ENCODE assay signal across 9 cellular contexts in the genomic region with DNA sequence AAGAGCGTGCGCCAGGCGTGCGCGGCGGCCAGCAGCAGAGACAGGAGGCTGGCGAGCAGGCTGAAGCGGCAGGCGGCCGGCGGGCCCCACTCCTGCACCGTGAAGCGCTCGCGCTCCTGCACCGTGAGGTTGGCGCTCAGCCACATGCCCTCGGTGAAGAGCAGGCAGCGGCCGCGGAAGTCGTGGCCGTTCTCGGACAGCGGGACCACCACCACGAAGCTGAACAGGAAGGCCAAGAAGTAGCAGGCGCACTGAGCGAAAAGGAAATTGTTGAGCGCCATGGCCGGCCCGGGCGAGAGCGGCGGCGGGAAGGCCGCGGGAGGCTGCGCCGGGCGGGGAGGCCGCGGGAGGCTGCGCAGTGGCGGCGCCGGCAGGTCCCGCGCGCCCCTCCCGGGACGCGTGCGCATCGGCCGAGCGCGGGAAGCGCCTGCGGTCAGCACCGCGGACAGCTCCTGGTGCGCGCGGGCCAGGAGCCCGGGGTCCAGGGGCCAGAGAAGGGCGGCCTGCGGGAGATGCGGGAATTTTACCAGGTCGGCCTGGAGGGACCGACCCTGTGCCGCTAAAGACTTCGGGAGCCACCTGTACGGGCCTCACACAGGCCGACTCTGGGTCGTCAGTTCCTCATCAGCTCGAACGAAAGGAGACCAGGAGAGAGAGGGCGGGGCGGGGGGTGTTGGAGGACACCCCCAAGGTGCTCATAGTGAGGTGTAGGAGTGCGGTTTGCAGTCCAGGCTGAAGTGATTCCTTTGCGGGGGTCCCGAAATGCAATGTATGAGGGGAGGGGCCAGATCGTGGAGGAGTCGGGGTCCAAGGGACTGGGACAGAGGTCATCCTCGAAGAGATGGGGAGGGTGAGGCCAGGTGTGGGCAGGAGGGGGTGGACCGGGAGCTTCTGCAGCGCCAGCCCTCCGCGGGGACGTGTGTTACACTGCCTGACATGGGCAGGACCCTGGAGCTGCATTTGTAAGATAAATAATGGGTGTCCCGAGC. TPM values are rescaled to one million over a fixed set of nuclear protein-coding genes. Genes with fewer than 3 reads are reported as not detected.
A peak's percentile ranks its signal among the peaks of the same experiment; 100 is the strongest.
DNase-seq lines count a peak whose midpoint lies in the region; ATAC-seq, FAIRE-seq and TF ChIP-seq lines count a peak whose summit lies in the region.
"Had no signal": no experiment of that assay in that cellular context is flagged by ENCODE, and none has a peak within 500 bp of the region (broad histone marks: within the 10 kb centered on the region; RNA-seq: fewer than 3 reads in every experiment).

A gene (minus strand): TSS at position 312 of the 989 bp plus-strand sequence. CDS start 31 bp downstream, at position 281.

- intact Hi-C loops in GM12878 (cut with micrococcal nuclease; ENCODE audit: unreplicated experiment) (no loop called here), tibial artery (cut with DNase I; ENCODE audit: low total_unique reads) (no loop called here)

- H3K27ac Mint-ChIP-seq in activated naive CD4-positive, alpha-beta T cell treated with anti-CD3 and anti-CD28 coated beads, Interleukin-2, amount 50 U/mL, for 72 hours, result peak within 1 kb of the TSS in 1 of 2 donors; percentile 9

- DNase-seq in activated naive CD4-positive, alpha-beta T cell treated with anti-CD3 and anti-CD28 coated beads, Interleukin-2, amount 50 U/mL, for 72 hours (ENCODE audit: low spot score in 2 of 2), result peak in 1 of 2 donors; percentile 31
- DNase-seq in activated naive CD4-positive, alpha-beta T cell (lab: John Stamatoyannopoulos, UW), result no peak
- no peak for DNase-seq in GM12878 (ENCODE audit: low read depth, low spot score)
- DNase-seq in inferior parietal cortex (ENCODE audit: extremely low spot score), result peak; percentile 63
- DNase-seq in tibial artery, result peak; percentile 13 to 39
- no peak for DNase-seq in activated naive CD4-positive, alpha-beta T cell treated with anti-CD3 and anti-CD28 coated beads, Interleukin-2, amount 50 U/mL, for 16 hours

- H3K4me1 ChIP-seq in GM12878 (ENCODE audit: control insufficient read depth, insufficient read depth, low read length) (no peaks in the 10 kb centered on the region), tibial artery (peaks cover 0 to 15% (median 5%) of the 10 kb centered on the region in 4 donors)

- H3K4me3 ChIP-seq in GM12878, result no peak within 1 kb of the TSS
- no peak within 1 kb of the TSS for H3K4me3 ChIP-seq in tibial artery

- in situ Hi-C loops in GM12878 (cut with MboI), result no loop called here

- BruUV-seq in GM12878 (replicated peaks; lab: Mats Ljungman, UMichigan), result no TSS peak

- TF ChIP-seq POLR2A in GM12878 (IDR thresholded peaks at IDR 0.05; ENCODE audit: low read depth, low read length), result no peak

- peak; percentile 33 to 58 for ATAC-seq in activated naive CD4-positive, alpha-beta T cell treated with anti-CD3 and anti-CD28 coated beads, Interleukin-2, amount 50 U/mL, for 72 hours
- ATAC-seq in GM12878 (no peak), HG03520 (IDR thresholded peaks at IDR 0.05; ENCODE audit: unreplicated experiment) (no peak), HG03095 (IDR thresholded peaks at IDR 0.05; ENCODE audit: unreplicated experiment) (no peak)

- RAD21 ChIA-PET in GM12878 (lab: Charles Lee; ENCODE audit: unreplicated experiment), result no interaction called here

- no peaks in the 10 kb centered on the region for H3K79me2 ChIP-seq in GM12878 (ENCODE audit: control insufficient read depth, insufficient read depth, low read length)

- 42% methylated on average over 89 of the region's 91 CpGs for WGBS in GM12878 (ENCODE audit: insufficient coverage, insufficient replicate concordance, low lambda C conversion rate, missing lambda C conversion rate)

- TF ChIP-seq CTCF in GM12878 (IDR thresholded peaks at IDR 0.05 in 2 of 3, conservative IDR thresholded peaks at IDR 0.05 in 1 of 3; ENCODE audit: control insufficient read depth in 2 of 3, extremely low read depth in 1 of 3, insufficient read depth in 1 of 3, low read depth in 3 of 3, low read length in 3 of 3) (no peak), tibial artery (IDR thresholded peaks at IDR 0.05) (no peak)

- no peaks in the 10 kb centered on the region for H4K20me1 ChIP-seq in GM12878 (ENCODE audit: control insufficient read depth, insufficient read depth)

- H3K36me3 ChIP-seq in GM12878 (ENCODE audit: control insufficient read depth in 2 of 2, insufficient read depth in 2 of 2, low read length in 1 of 2) (no peaks in the 10 kb centered on the region), tibial artery (no peaks in the 10 kb centered on the region)

- CTCF ChIA-PET in GM12878 (lab: Yijun Ruan, JAX), result no interaction called here

- H3K9ac ChIP-seq in GM12878 (ENCODE audit: control insufficient read depth, insufficient read depth, low read length), result no peak within 1 kb of the TSS

- H3K36me3 Mint-ChIP-seq in activated naive CD4-positive, alpha-beta T cell treated with anti-CD3 and anti-CD28 coated beads, Interleukin-2, amount 50 U/mL, for 72 hours, result no peaks in the 10 kb centered on the region

- TF ChIP-seq EP300 in GM12878 (IDR thresholded peaks at IDR 0.05; ENCODE audit: borderline replicate concordance in 1 of 2, control insufficient read depth in 1 of 2, low read depth in 2 of 2, low read length in 2 of 2), result no peak

- no peak for TF ChIP-seq RAD21 in GM12878 (IDR thresholded peaks at IDR 0.05; ENCODE audit: insufficient read depth, low read depth, low read length)

- H3K27ac ChIP-seq in GM12878 (ENCODE audit: control insufficient read depth, insufficient read depth) (no peak within 1 kb of the TSS), tibial artery (no peak within 1 kb of the TSS)
- H3K27ac ChIP-seq: skin epidermis had no signal

- SMC1A ChIA-PET in GM12878 (lab: Charles Lee; ENCODE audit: uncharacterized antibody, unreplicated experiment), result no interaction called here

- POLR2A ChIA-PET in GM12878 (lab: Charles Lee), result no interaction called here

- H3K9me3 Mint-ChIP-seq in activated naive CD4-positive, alpha-beta T cell treated with anti-CD3 and anti-CD28 coated beads, Interleukin-2, amount 50 U/mL, for 72 hours, result no peaks in the 10 kb centered on the region

- H3K27me3 ChIP-seq in GM12878 (replicated peaks in 1 of 2; ENCODE audit: control insufficient read depth in 2 of 2, insufficient read depth in 2 of 2, low read length in 1 of 2) (peaks cover 3% of the 10 kb centered on the region in 2 experiments; a peak in 3 of 4 replicates), tibial artery (peaks cover 0 to 70% of the 10 kb centered on the region in 2 donors)

- no peak for FAIRE-seq in GM12878 (lab: Jason Lieb, UNC)

- H3K4me2 ChIP-seq in GM12878 (ENCODE audit: control insufficient read depth, insufficient read depth), result no peak within 1 kb of the TSS

- H2AFZ ChIP-seq in GM12878 (ENCODE audit: control insufficient read depth, low read depth, low read length), result no peak within 1 kb of the TSS

- H3K9me3 ChIP-seq in GM12878 (replicated peaks; ENCODE audit: control insufficient read depth, insufficient read depth, low read length) (no peaks in the 10 kb centered on the region), tibial artery (no peaks in the 10 kb centered on the region)

TF ChIP-seq in GM12878, 131 proteins besides CTCF, POLR2A, EP300 and RAD21:
- TF ChIP-seq ASH2L (IDR thresholded peaks at IDR 0.05; ENCODE audit: borderline replicate concordance, low read depth) (no peak), EGR1 (IDR thresholded peaks at IDR 0.05; ENCODE audit: borderline replicate concordance in 1 of 2, low read depth in 2 of 2, low read length in 2 of 2) (no peak), NR2F1 (conservative IDR thresholded peaks at IDR 0.05) (no peak)
- TF ChIP-seq, protein P1, sequence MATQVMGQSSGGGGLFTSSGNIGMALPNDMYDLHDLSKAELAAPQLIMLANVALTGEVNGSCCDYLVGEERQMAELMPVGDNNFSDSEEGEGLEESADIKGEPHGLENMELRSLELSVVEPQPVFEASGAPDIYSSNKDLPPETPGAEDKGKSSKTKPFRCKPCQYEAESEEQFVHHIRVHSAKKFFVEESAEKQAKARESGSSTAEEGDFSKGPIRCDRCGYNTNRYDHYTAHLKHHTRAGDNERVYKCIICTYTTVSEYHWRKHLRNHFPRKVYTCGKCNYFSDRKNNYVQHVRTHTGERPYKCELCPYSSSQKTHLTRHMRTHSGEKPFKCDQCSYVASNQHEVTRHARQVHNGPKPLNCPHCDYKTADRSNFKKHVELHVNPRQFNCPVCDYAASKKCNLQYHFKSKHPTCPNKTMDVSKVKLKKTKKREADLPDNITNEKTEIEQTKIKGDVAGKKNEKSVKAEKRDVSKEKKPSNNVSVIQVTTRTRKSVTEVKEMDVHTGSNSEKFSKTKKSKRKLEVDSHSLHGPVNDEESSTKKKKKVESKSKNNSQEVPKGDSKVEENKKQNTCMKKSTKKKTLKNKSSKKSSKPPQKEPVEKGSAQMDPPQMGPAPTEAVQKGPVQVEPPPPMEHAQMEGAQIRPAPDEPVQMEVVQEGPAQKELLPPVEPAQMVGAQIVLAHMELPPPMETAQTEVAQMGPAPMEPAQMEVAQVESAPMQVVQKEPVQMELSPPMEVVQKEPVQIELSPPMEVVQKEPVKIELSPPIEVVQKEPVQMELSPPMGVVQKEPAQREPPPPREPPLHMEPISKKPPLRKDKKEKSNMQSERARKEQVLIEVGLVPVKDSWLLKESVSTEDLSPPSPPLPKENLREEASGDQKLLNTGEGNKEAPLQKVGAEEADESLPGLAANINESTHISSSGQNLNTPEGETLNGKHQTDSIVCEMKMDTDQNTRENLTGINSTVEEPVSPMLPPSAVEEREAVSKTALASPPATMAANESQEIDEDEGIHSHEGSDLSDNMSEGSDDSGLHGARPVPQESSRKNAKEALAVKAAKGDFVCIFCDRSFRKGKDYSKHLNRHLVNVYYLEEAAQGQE (IDR thresholded peaks at IDR 0.05; ENCODE audit: low read depth, low read length), result peak; percentile 75

RNA-seq across cellular contexts. Expression of the gene that starts here (rescaled TPM):
- total RNA-seq in activated naive CD4-positive, alpha-beta T cell treated with anti-CD3 and anti-CD28 coated beads, Interleukin-2, amount 50 U/mL, for 72 hours, result under 1 TPM in 1 of 2 donors, not detected in 1; 0.23 TPM
- total RNA-seq in GM12878 (2013; cell fraction: nucleolus; rRNA removed), result not detected in 2 replicates
- not detected in 2 replicates for total RNA-seq in GM12878 (2014; rRNA removed)
- total RNA-seq in GM12878 (2014; rRNA removed; fragmentation: Illumina TruSeq; extraction: Trizol), result not detected in 2 replicates
- total RNA-seq in GM12878 (2021), result not detected in 2 replicates
- not detected for polyA plus RNA-seq in GM12878 (2011; ENCODE audit: low read depth)
- not detected in 2 replicates for polyA plus RNA-seq in GM12878 (2011; rRNA removed)
- not detected in 2 replicates for polyA plus RNA-seq in GM12878 (2011; cell fraction: cytosol; rRNA removed)
- polyA plus RNA-seq in GM12878 (2011; cell fraction: nucleus; rRNA removed), result not detected in 2 replicates
- not detected in 2 replicates for polyA plus RNA-seq in GM12878 (2012)
- polyA plus RNA-seq in GM12878 (2014; fragmentation: Illumina TruSeq; extraction: Trizol), result not detected in 2 replicates
- not detected for polyA plus RNA-seq in GM12878 (2014; fragmentation: Nextera tagmentation; extraction: Ambion mirVana)
- not detected in 2 replicates for polyA plus RNA-seq in GM12878 (2014; rRNA removed)
- polyA plus RNA-seq in GM12878 (2016; fragmentation: Nextera tagmentation; extraction: Ambion mirVana), result not detected
- not detected in 2 replicates for polyA minus RNA-seq in GM12878 (2011; rRNA and poly(A)+ RNA removed)
- polyA minus RNA-seq in GM12878 (2011; cell fraction: cytosol; rRNA and poly(A)+ RNA removed), result not detected in 2 replicates
- not detected in 2 replicates for polyA minus RNA-seq in GM12878 (2011; cell fraction: nucleus; rRNA and poly(A)+ RNA removed)

Comparison
In these comparisons a context has a peak if more than half of its experiments do, and no peak if none do; other contexts are left out.
1. Peak in ATAC-seq in activated naive CD4-positive, alpha-beta T cell treated with anti-CD3 and anti-CD28 coated beads, Interleukin-2, amount 50 U/mL, for 72 hours; RNA of the gene not detected or under 1 TPM.
2. DNase-seq: peak in inferior parietal cortex (single experiment) and tibial artery (2 of 2); none in activated naive CD4-positive, alpha-beta T cell (0 of 4), GM12878 (single experiment) and activated naive CD4-positive, alpha-beta T cell treated with anti-CD3 and anti-CD28 coated beads, Interleukin-2, amount 50 U/mL, for 16 hours (single experiment).